Comparison of ENCODE assay signal across 8 cellular contexts in genomic region chr11:46121328-46121723, GRCh38. TPM values are rescaled to one million over a fixed set of nuclear protein-coding genes. Genes with fewer than 3 reads are reported as not detected.
A peak's percentile ranks its signal among the peaks of the same experiment; 100 is the strongest.
DNase-seq lines count a peak whose midpoint lies in the region; ATAC-seq and TF ChIP-seq lines count a peak whose summit lies in the region.

Gene PHF21A, minus strand, starts transcription at chr11:46121454. Its CDS starts 37,235 bp downstream, at chr11:46084219.

- intact Hi-C loops in left colon (cut with DNase I, micrococcal nuclease), result no loop called here

- TF ChIP-seq CTCF in choroid plexus epithelial cell (conservative IDR thresholded peaks at IDR 0.05; ENCODE audit: low read depth, low read length), result no peak

- peak within 1 kb of the TSS; percentile 73 for H3K4me3 ChIP-seq in choroid plexus epithelial cell (ENCODE audit: low read depth, low read length)

- DNase-seq in AG08395 (ENCODE audit: low spot score), result peak; percentile 89
- DNase-seq in NCI-H460 (ENCODE audit: extremely low read depth, low read depth), result peak; percentile 73
- DNase-seq in activated CD4-positive, alpha-beta T cell treated with anti-CD3 and anti-CD28 coated beads for 24 hours (ENCODE audit: low read depth in 2 of 2), result peak; percentile 80 to 84
- DNase-seq in choroid plexus epithelial cell (ENCODE audit: low read depth), result peak; percentile 97
- peak; percentile 90 to 91 for DNase-seq in left colon
- DNase-seq in stimulated activated CD4-positive, alpha-beta T cell treated with anti-CD3 and anti-CD28 coated beads, Interleukin-2, amount 100 ng/mL, for 4 hours (ENCODE audit: low read depth), result peak; percentile 83

- ATAC-seq in GM18909 (IDR thresholded peaks at IDR 0.05; ENCODE audit: poor library complexity, unreplicated experiment) (peak; percentile 56), HG03159 (IDR thresholded peaks at IDR 0.05; ENCODE audit: unreplicated experiment) (peak; percentile 57), left colon (peak; percentile 86)

RNA-seq across cellular contexts. Expression of gene PHF21A, which starts in this region (rescaled TPM):
- 12.6 and 16.1 TPM in 2 replicates for total RNA-seq in NCI-H460 (2014; rRNA removed; shearing (Covaris generic))
- polyA plus RNA-seq in NCI-H460 (2014; cell fraction: nucleus; rRNA removed), result 4.6 and 9.7 TPM in 2 replicates
- total RNA-seq in left colon, result 10 to 100 TPM; 19.9 to 24.5 TPM

Comparison
In these comparisons a context has a peak if more than half of its experiments do, and no peak if none do; other contexts are left out.
1. Peak in every context shown above with its lines: DNase-seq, ATAC-seq and H3K4me3 ChIP-seq.